ENCODE assay signal across 19 cellular contexts in genomic region chr3:120202363-120202762, GRCh38.
"Had no signal": no experiment of that assay in that cellular context is flagged by ENCODE, and none has a peak within 500 bp of the region (broad histone marks: within the 10 kb centered on the region; RNA-seq: fewer than 3 reads in every experiment).

No MANE protein-coding gene starts in this region.

- H3K27me3 Mint-ChIP-seq: activated CD4-positive, alpha-beta memory T cell treated with anti-CD3 and anti-CD28 coated beads for 36 hours; activated naive CD4-positive, alpha-beta T cell treated with anti-CD3 and anti-CD28 coated beads, Interleukin-2, amount 10 ng/mL, durations not matched to agents 7 days and 5 days; activated naive CD8-positive, alpha-beta T cell treated with anti-CD3 and anti-CD28 coated beads for 36 hours; T-cell had no signal

- H3K4me1 Mint-ChIP-seq: activated CD4-positive, alpha-beta T cell treated with anti-CD3 and anti-CD28 coated beads, Interleukin-2, amount 10 ng/mL, durations not matched to agents 7 days and 5 days; activated naive CD4-positive, alpha-beta T cell treated with anti-CD3 and anti-CD28 coated beads, Interleukin-2, amount 10 ng/mL, durations not matched to agents 7 days and 5 days; activated naive CD8-positive, alpha-beta T cell treated with anti-CD3 and anti-CD28 coated beads for 36 hours; T-cell had no signal

- H3K9me3 Mint-ChIP-seq: activated CD4-positive, alpha-beta memory T cell treated with anti-CD3 and anti-CD28 coated beads for 36 hours; activated CD4-positive, alpha-beta T cell treated with anti-CD3 and anti-CD28 coated beads, Interleukin-2, amount 10 ng/mL, durations not matched to agents 7 days and 5 days; activated naive CD4-positive, alpha-beta T cell treated with anti-CD3 and anti-CD28 coated beads, Interleukin-2, amount 10 ng/mL, durations not matched to agents 7 days and 5 days; activated naive CD8-positive, alpha-beta T cell treated with anti-CD3 and anti-CD28 coated beads for 36 hours; activated T-cell treated with anti-CD3 and anti-CD28 coated beads, Interleukin-2, amount 50 U/mL, for 72 hours; activated T-helper 2 cell treated with anti-CD3 and anti-CD28 coated beads, Interferon-gamma antibody, Interleukin-2, Interleukin-4, amounts not matched to agents 10 μg/mL and 5 μg/mL and 100 μg/mL, durations not matched to agents 14 hours and 24 hours and 36 hours; T-cell had no signal

- H3K27me3 ChIP-seq: adrenal gland had no signal

- H3K4me3 Mint-ChIP-seq: activated CD4-positive, alpha-beta memory T cell treated with anti-CD3 and anti-CD28 coated beads for 36 hours; activated CD4-positive, alpha-beta T cell treated with anti-CD3 and anti-CD28 coated beads, Interleukin-2, amount 10 ng/mL, durations not matched to agents 7 days and 5 days; activated naive CD4-positive, alpha-beta T cell treated with anti-CD3 and anti-CD28 coated beads, Interleukin-2, amount 10 ng/mL, durations not matched to agents 7 days and 5 days; activated naive CD8-positive, alpha-beta T cell treated with anti-CD3 and anti-CD28 coated beads for 36 hours; activated T-cell treated with anti-CD3 and anti-CD28 coated beads, Interleukin-2, amount 50 U/mL, for 72 hours; T-cell had no signal

- ATAC-seq: activated T-cell treated with anti-CD3 and anti-CD28 coated beads, Interleukin-2, amount 50 U/mL, for 72 hours; T-cell had no signal

- H3K36me3 ChIP-seq: adrenal gland had no signal

- H3K36me3 Mint-ChIP-seq: activated CD4-positive, alpha-beta memory T cell treated with anti-CD3 and anti-CD28 coated beads for 36 hours; activated naive CD4-positive, alpha-beta T cell treated with anti-CD3 and anti-CD28 coated beads, Interleukin-2, amount 10 ng/mL, durations not matched to agents 7 days and 5 days; activated naive CD8-positive, alpha-beta T cell treated with anti-CD3 and anti-CD28 coated beads for 36 hours; T-cell had no signal

- H3K4me3 ChIP-seq: adrenal gland had no signal

- H3K9me3 ChIP-seq: adrenal gland had no signal

- H3K27ac Mint-ChIP-seq: activated CD4-positive, alpha-beta memory T cell treated with anti-CD3 and anti-CD28 coated beads for 36 hours; activated CD4-positive, alpha-beta T cell treated with anti-CD3 and anti-CD28 coated beads, Interleukin-2, amount 10 ng/mL, durations not matched to agents 7 days and 5 days; activated naive CD4-positive, alpha-beta T cell treated with anti-CD3 and anti-CD28 coated beads, Interleukin-2, amount 10 ng/mL, durations not matched to agents 7 days and 5 days; activated naive CD8-positive, alpha-beta T cell treated with anti-CD3 and anti-CD28 coated beads for 36 hours; activated T-cell treated with anti-CD3 and anti-CD28 coated beads, Interleukin-2, amount 50 U/mL, for 72 hours; activated T-helper 2 cell treated with anti-CD3 and anti-CD28 coated beads, Interferon-gamma antibody, Interleukin-2, Interleukin-4, amounts not matched to agents 10 μg/mL and 5 μg/mL and 100 μg/mL, durations not matched to agents 14 hours and 24 hours and 36 hours; T-cell had no signal

- DNase-seq: activated CD4-positive, alpha-beta memory T cell treated with anti-CD3 and anti-CD28 coated beads for 36 hours; activated CD4-positive, alpha-beta T cell treated with anti-CD3 and anti-CD28 coated beads, Interleukin-2, amount 10 ng/mL, durations not matched to agents 7 days and 5 days; activated CD4-positive, CD25-positive, alpha-beta regulatory T cell; activated gamma-delta T cell treated with Interleukin-2 at 50 U/mL for 16 hours; activated naive CD4-positive, alpha-beta T cell treated with anti-CD3 and anti-CD28 coated beads, Interleukin-2, amount 10 ng/mL, durations not matched to agents 7 days and 5 days; activated naive CD8-positive, alpha-beta T cell treated with anti-CD3 and anti-CD28 coated beads for 36 hours; activated T-cell treated with anti-CD3 and anti-CD28 coated beads for 4 hours; activated T-cell treated with anti-CD3 and anti-CD28 coated beads, Interleukin-2, amount 50 U/mL, for 72 hours; NCI-H1048; NCI-H146; NCI-H187 treated with DMSO at 0.1 percent for 48 hours; NCI-H2081 treated with DMSO at 0.1 percent for 48 hours; NCI-H748 treated with DMSO at 0.1 percent for 48 hours; SHP77 treated with DMSO at 0.1 percent for 48 hours; T-cell; T-helper 2 cell; T1000 had no signal
